9 cellular contexts compared by ENCODE assay signal in genomic region chr10:3853016-3853415, GRCh38.
A peak's percentile ranks its signal among the peaks of the same experiment; 100 is the strongest.
DNase-seq lines count a peak whose midpoint lies in the region; ATAC-seq and TF ChIP-seq lines count a peak whose summit lies in the region.
"Had no signal": no experiment of that assay in that cellular context is flagged by ENCODE, and none has a peak within 500 bp of the region (broad histone marks: within the 10 kb centered on the region; RNA-seq: fewer than 3 reads in every experiment).

No MANE protein-coding gene starts in this region.

- H3K27me3 ChIP-seq in HUES48 (ENCODE audit: control insufficient read depth, insufficient read depth, low read length) (no peaks in the 10 kb centered on the region), left lung (no peaks in the 10 kb centered on the region), WERI-Rb-1 (ENCODE audit: insufficient read depth, low read depth, severe bottlenecking) (no peaks in the 10 kb centered on the region)
- no peaks in the 10 kb centered on the region for H3K27me3 ChIP-seq in CD8-positive, alpha-beta T cell (ENCODE audit: insufficient read depth, low read length)

- H3K27me3 Mint-ChIP-seq in activated naive CD8-positive, alpha-beta T cell = no peaks in the 10 kb centered on the region
- no peaks in the 10 kb centered on the region for H3K27me3 Mint-ChIP-seq in stimulated activated memory B cell treated with anti-CD40 and anti-IgM and Interleukin-4, amounts not matched to agents 10 μg/mL and 1 μg/mL and 100 μg/mL, for 72 hours
- no peaks in the 10 kb centered on the region for H3K27me3 Mint-ChIP-seq in CD8-positive, alpha-beta T cell (ENCODE audit: low read depth)

- H3K4me1 Mint-ChIP-seq in activated naive CD8-positive, alpha-beta T cell (ENCODE audit: low read depth) = peaks cover 35% of the 10 kb centered on the region
- peaks cover 38% of the 10 kb centered on the region for H3K4me1 Mint-ChIP-seq in stimulated activated memory B cell treated with anti-CD40 and anti-IgM and Interleukin-4, amounts not matched to agents 10 μg/mL and 1 μg/mL and 100 μg/mL, for 72 hours
- peaks cover 18% of the 10 kb centered on the region for H3K4me1 Mint-ChIP-seq in CD8-positive, alpha-beta T cell (ENCODE audit: low read depth)

- POLR2A ChIA-PET in CD8-positive, alpha-beta T cell (lab: Charles Lee) = interaction anchor here (0.8 to 1.5 kb wide), 2 partner anchors 67 to 108 kb away, joined by 3 to 5 read pairs; partner anchors contain the start of gene KLF6

- ATAC-seq in left lung = no peak
- ATAC-seq in stimulated activated memory B cell treated with anti-CD40 and anti-IgM and Interleukin-4, amounts not matched to agents 10 μg/mL and 1 μg/mL and 100 μg/mL, for 72 hours = no peak
- ATAC-seq in CD8-positive, alpha-beta T cell = no peak
- ATAC-seq in GM21381 (IDR thresholded peaks at IDR 0.05; ENCODE audit: unreplicated experiment) = no peak

- no peak overlapping the region for H3K9ac ChIP-seq in HUES48 (ENCODE audit: low read depth, low read length)
- H3K9ac ChIP-seq: KMS-11 had no signal

- H3K36me3 Mint-ChIP-seq in activated naive CD8-positive, alpha-beta T cell = peaks cover 3% of the 10 kb centered on the region
- no peaks in the 10 kb centered on the region for H3K36me3 Mint-ChIP-seq in stimulated activated memory B cell treated with anti-CD40 and anti-IgM and Interleukin-4, amounts not matched to agents 10 μg/mL and 1 μg/mL and 100 μg/mL, for 72 hours
- no peaks in the 10 kb centered on the region for H3K36me3 Mint-ChIP-seq in CD8-positive, alpha-beta T cell

- DNase-seq in left lung = peak in 1 of 2 donors; percentile 79
- DNase-seq in CD8-positive, alpha-beta T cell = no peak
- DNase-seq in NCI-H2081 (lab: John Stamatoyannopoulos, UW) = no peak
- no peak for DNase-seq in WERI-Rb-1

- H3K9me3 ChIP-seq in HUES48 (ENCODE audit: control insufficient read depth, insufficient read depth, low read length) (no peaks in the 10 kb centered on the region), left lung (no peaks in the 10 kb centered on the region), WERI-Rb-1 (ENCODE audit: severe bottlenecking) (no peaks in the 10 kb centered on the region)
- H3K9me3 ChIP-seq in CD8-positive, alpha-beta T cell (ENCODE audit: low read length) = no peaks in the 10 kb centered on the region

- H3K4me3 ChIP-seq in HUES48 (ENCODE audit: low read depth, low read length) = no peak overlapping the region
- H3K4me3 ChIP-seq in left lung = no peak overlapping the region
- H3K4me3 ChIP-seq in CD8-positive, alpha-beta T cell (ENCODE audit: low read depth, low read length) = no peak overlapping the region
- H3K4me3 ChIP-seq in WERI-Rb-1 (ENCODE audit: low read depth, low read length) = no peak overlapping the region

- TF ChIP-seq CTCF in left lung (IDR thresholded peaks at IDR 0.05) (no peak), WERI-Rb-1 (IDR thresholded peaks at IDR 0.05; ENCODE audit: low read depth, low read length) (no peak)
- no peak for TF ChIP-seq CTCF in CD8-positive, alpha-beta T cell (IDR thresholded peaks at IDR 0.05)

- intact Hi-C loops in left lung (cut with DNase I) = loop anchor here in 1 of 2 donors (5.0 kb wide), 1 partner anchor 71 kb away; no protein-coding TSS in a partner anchor
- intact Hi-C loops in CD8-positive, alpha-beta T cell (cut with DNase I, micrococcal nuclease) = loop anchor here (5.0 kb wide), 3 partner anchors 46 to 94 kb away; partner anchors contain the start of gene KLF6 (in 2 of the 2)

- no peaks in the 10 kb centered on the region for H3K9me3 Mint-ChIP-seq in activated naive CD8-positive, alpha-beta T cell (ENCODE audit: low read depth)
- H3K9me3 Mint-ChIP-seq in stimulated activated memory B cell treated with anti-CD40 and anti-IgM and Interleukin-4, amounts not matched to agents 10 μg/mL and 1 μg/mL and 100 μg/mL, for 72 hours = no peaks in the 10 kb centered on the region
- H3K9me3 Mint-ChIP-seq in CD8-positive, alpha-beta T cell = no peaks in the 10 kb centered on the region

- H3K27ac ChIP-seq in HUES48 (ENCODE audit: low read depth, low read length) = peak overlapping the region; percentile 89
- H3K27ac ChIP-seq in left lung = peak overlapping the region; percentile 87 to 95
- no peak overlapping the region for H3K27ac ChIP-seq in CD8-positive, alpha-beta T cell (ENCODE audit: low read depth, low read length)
- no peak overlapping the region for H3K27ac ChIP-seq in WERI-Rb-1
- H3K27ac ChIP-seq: KMS-11 had no signal

- CTCF ChIA-PET in CD8-positive, alpha-beta T cell (lab: Charles Lee) = no interaction called here

- H3K4me1 ChIP-seq in HUES48 (ENCODE audit: control insufficient read depth, insufficient read depth, low read length) (peaks cover 23% of the 10 kb centered on the region), left lung (peaks cover 26 to 52% of the 10 kb centered on the region in 2 donors)
- H3K4me1 ChIP-seq in CD8-positive, alpha-beta T cell (ENCODE audit: insufficient read depth, low read length) = no peaks in the 10 kb centered on the region

- no peak overlapping the region for H3K4me3 Mint-ChIP-seq in activated naive CD8-positive, alpha-beta T cell
- no peak overlapping the region for H3K4me3 Mint-ChIP-seq in stimulated activated memory B cell treated with anti-CD40 and anti-IgM and Interleukin-4, amounts not matched to agents 10 μg/mL and 1 μg/mL and 100 μg/mL, for 72 hours
- no peak overlapping the region for H3K4me3 Mint-ChIP-seq in CD8-positive, alpha-beta T cell

- H3K36me3 ChIP-seq in HUES48 (ENCODE audit: control insufficient read depth, insufficient read depth, low read length) (no peaks in the 10 kb centered on the region), left lung (no peaks in the 10 kb centered on the region), WERI-Rb-1 (no peaks in the 10 kb centered on the region)
- no peaks in the 10 kb centered on the region for H3K36me3 ChIP-seq in CD8-positive, alpha-beta T cell (ENCODE audit: insufficient read depth, low read length)

- H3K27ac Mint-ChIP-seq in activated naive CD8-positive, alpha-beta T cell = peak overlapping the region; percentile 61
- H3K27ac Mint-ChIP-seq in stimulated activated memory B cell treated with anti-CD40 and anti-IgM and Interleukin-4, amounts not matched to agents 10 μg/mL and 1 μg/mL and 100 μg/mL, for 72 hours = peak overlapping the region; percentile 89
- H3K27ac Mint-ChIP-seq in CD8-positive, alpha-beta T cell = no peak overlapping the region

Comparison
In these comparisons a context has a peak if more than half of its experiments do, and no peak if none do; other contexts are left out.
1. H3K27ac ChIP-seq: peak in HUES48 (single experiment) and left lung (2 of 2); none in CD8-positive, alpha-beta T cell (single experiment) and WERI-Rb-1 (single experiment).